2 cellular contexts compared by ENCODE assay signal in the genomic region with DNA sequence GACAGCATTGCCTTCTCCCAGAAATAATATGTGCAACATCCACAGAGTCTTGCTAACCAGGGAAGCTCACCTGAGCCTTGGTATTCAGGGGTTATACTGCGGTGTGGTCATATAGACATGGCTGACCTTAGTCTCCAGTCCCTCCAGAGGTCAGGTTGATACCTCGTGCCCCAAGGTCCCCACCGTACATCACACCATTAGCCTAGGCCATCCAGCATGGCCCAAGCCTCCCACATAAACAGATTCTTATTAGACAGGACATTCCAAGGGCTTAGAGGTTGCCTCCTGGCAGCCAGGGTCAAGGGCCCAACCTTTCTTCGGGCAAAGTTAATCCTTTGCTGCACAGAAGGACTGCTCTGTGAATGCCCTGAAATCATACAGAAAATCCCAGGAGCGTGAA.
TF ChIP-seq lines count a peak whose summit lies in the region.

No MANE protein-coding gene starts in this region.

TF ChIP-seq in H1, 55 proteins besides CTCF, POLR2A, EP300 and RAD21:
- TF ChIP-seq KDM1A (IDR thresholded peaks at IDR 0.05; ENCODE audit: borderline replicate concordance, low read length) (no peak), CEBPB (IDR thresholded peaks at IDR 0.05; ENCODE audit: low read depth, low read length) (no peak), CBX5 (IDR thresholded peaks at IDR 0.05; ENCODE audit: low read depth, low read length) (no peak), ZNF274 (IDR thresholded peaks at IDR 0.05; ENCODE audit: borderline replicate concordance, extremely low read depth, low read length) (no peak), CREB1 (IDR thresholded peaks at IDR 0.05) (no peak), TAF1 (IDR thresholded peaks at IDR 0.05; ENCODE audit: low read depth, low read length) (no peak), SUZ12 (IDR thresholded peaks at IDR 0.05; ENCODE audit: low read length) (no peak), JUN (IDR thresholded peaks at IDR 0.05; ENCODE audit: low read depth, low read length) (no peak), MAFK (IDR thresholded peaks at IDR 0.05; ENCODE audit: low read depth, low read length) (no peak), NRF1 (IDR thresholded peaks at IDR 0.05; ENCODE audit: low read depth, low read length) (no peak), SAP30 (IDR thresholded peaks at IDR 0.05; ENCODE audit: insufficient read depth, insufficient replicate concordance, low read length) (no peak), KDM4A (IDR thresholded peaks at IDR 0.05; ENCODE audit: low read depth, low read length, severe bottlenecking) (no peak), TBP (IDR thresholded peaks at IDR 0.05; ENCODE audit: low read depth, low read length) (no peak)
- TF ChIP-seq, protein P1, sequence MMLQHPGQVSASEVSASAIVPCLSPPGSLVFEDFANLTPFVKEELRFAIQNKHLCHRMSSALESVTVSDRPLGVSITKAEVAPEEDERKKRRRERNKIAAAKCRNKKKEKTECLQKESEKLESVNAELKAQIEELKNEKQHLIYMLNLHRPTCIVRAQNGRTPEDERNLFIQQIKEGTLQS (IDR thresholded peaks at IDR 0.05; ENCODE audit: insufficient read depth, low read depth, low read length), result no peak
- TF ChIP-seq, protein P2, sequence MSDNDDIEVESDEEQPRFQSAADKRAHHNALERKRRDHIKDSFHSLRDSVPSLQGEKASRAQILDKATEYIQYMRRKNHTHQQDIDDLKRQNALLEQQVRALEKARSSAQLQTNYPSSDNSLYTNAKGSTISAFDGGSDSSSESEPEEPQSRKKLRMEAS (IDR thresholded peaks at IDR 0.05), result no peak

TF ChIP-seq in GM23338, 12 proteins besides CTCF, POLR2A, EP300 and RAD21:
- TF ChIP-seq ZNF114 (CRISPR knock-in tag; IDR thresholded peaks at IDR 0.05), result no peak
- TF ChIP-seq ZNF331 (CRISPR knock-in tag; IDR thresholded peaks at IDR 0.05; ENCODE audit: low read depth), result no peak
- TF ChIP-seq, protein P3, sequence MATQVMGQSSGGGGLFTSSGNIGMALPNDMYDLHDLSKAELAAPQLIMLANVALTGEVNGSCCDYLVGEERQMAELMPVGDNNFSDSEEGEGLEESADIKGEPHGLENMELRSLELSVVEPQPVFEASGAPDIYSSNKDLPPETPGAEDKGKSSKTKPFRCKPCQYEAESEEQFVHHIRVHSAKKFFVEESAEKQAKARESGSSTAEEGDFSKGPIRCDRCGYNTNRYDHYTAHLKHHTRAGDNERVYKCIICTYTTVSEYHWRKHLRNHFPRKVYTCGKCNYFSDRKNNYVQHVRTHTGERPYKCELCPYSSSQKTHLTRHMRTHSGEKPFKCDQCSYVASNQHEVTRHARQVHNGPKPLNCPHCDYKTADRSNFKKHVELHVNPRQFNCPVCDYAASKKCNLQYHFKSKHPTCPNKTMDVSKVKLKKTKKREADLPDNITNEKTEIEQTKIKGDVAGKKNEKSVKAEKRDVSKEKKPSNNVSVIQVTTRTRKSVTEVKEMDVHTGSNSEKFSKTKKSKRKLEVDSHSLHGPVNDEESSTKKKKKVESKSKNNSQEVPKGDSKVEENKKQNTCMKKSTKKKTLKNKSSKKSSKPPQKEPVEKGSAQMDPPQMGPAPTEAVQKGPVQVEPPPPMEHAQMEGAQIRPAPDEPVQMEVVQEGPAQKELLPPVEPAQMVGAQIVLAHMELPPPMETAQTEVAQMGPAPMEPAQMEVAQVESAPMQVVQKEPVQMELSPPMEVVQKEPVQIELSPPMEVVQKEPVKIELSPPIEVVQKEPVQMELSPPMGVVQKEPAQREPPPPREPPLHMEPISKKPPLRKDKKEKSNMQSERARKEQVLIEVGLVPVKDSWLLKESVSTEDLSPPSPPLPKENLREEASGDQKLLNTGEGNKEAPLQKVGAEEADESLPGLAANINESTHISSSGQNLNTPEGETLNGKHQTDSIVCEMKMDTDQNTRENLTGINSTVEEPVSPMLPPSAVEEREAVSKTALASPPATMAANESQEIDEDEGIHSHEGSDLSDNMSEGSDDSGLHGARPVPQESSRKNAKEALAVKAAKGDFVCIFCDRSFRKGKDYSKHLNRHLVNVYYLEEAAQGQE (IDR thresholded peaks at IDR 0.05; ENCODE audit: unreplicated experiment), result no peak
- TF ChIP-seq, protein P4, sequence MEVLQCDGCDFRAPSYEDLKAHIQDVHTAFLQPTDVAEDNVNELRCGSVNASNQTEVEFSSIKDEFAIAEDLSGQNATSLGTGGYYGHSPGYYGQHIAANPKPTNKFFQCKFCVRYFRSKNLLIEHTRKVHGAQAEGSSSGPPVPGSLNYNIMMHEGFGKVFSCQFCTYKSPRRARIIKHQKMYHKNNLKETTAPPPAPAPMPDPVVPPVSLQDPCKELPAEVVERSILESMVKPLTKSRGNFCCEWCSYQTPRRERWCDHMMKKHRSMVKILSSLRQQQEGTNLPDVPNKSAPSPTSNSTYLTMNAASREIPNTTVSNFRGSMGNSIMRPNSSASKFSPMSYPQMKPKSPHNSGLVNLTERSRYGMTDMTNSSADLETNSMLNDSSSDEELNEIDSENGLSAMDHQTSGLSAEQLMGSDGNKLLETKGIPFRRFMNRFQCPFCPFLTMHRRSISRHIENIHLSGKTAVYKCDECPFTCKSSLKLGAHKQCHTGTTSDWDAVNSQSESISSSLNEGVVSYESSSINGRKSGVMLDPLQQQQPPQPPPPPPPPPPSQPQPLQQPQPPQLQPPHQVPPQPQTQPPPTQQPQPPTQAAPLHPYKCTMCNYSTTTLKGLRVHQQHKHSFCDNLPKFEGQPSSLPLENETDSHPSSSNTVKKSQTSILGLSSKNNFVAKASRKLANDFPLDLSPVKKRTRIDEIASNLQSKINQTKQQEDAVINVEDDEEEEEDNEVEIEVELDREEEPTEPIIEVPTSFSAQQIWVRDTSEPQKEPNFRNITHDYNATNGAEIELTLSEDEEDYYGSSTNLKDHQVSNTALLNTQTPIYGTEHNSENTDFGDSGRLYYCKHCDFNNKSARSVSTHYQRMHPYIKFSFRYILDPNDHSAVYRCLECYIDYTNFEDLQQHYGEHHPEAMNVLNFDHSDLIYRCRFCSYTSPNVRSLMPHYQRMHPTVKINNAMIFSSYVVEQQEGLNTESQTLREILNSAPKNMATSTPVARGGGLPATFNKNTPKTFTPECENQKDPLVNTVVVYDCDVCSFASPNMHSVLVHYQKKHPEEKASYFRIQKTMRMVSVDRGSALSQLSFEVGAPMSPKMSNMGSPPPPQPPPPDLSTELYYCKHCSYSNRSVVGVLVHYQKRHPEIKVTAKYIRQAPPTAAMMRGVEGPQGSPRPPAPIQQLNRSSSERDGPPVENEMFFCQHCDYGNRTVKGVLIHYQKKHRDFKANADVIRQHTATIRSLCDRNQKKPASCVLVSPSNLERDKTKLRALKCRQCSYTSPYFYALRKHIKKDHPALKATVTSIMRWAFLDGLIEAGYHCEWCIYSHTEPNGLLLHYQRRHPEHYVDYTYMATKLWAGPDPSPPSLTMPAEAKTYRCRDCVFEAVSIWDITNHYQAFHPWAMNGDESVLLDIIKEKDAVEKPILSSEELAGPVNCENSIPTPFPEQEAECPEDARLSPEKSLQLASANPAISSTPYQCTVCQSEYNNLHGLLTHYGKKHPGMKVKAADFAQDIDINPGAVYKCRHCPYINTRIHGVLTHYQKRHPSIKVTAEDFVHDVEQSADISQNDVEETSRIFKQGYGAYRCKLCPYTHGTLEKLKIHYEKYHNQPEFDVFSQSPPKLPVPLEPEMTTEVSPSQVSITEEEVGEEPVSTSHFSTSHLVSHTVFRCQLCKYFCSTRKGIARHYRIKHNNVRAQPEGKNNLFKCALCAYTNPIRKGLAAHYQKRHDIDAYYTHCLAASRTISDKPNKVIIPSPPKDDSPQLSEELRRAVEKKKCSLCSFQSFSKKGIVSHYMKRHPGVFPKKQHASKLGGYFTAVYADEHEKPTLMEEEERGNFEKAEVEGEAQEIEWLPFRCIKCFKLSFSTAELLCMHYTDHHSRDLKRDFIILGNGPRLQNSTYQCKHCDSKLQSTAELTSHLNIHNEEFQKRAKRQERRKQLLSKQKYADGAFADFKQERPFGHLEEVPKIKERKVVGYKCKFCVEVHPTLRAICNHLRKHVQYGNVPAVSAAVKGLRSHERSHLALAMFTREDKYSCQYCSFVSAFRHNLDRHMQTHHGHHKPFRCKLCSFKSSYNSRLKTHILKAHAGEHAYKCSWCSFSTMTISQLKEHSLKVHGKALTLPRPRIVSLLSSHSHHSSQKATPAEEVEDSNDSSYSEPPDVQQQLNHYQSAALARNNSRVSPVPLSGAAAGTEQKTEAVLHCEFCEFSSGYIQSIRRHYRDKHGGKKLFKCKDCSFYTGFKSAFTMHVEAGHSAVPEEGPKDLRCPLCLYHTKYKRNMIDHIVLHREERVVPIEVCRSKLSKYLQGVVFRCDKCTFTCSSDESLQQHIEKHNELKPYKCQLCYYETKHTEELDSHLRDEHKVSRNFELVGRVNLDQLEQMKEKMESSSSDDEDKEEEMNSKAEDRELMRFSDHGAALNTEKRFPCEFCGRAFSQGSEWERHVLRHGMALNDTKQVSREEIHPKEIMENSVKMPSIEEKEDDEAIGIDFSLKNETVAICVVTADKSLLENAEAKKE (CRISPR knock-in tag; IDR thresholded peaks at IDR 0.05), result no peak
- TF ChIP-seq JUNB (IDR thresholded peaks at IDR 0.05; ENCODE audit: unreplicated experiment), result no peak
- TF ChIP-seq EZH2 (IDR thresholded peaks at IDR 0.05; ENCODE audit: low read depth, unreplicated experiment), result no peak
